Comparison of ENCODE assay signal across 1 cellular context in genomic region chr3:82940124-82940523, GRCh38.
TF ChIP-seq lines count a peak whose summit lies in the region.

No MANE protein-coding gene starts in this region.

TF ChIP-seq in HepG2, 621 proteins besides CTCF, POLR2A, EP300 and RAD21:
- no peak for TF ChIP-seq NFYC (CRISPR knock-in tag; IDR thresholded peaks at IDR 0.05)
- TF ChIP-seq ZNF761 (CRISPR knock-in tag; conservative IDR thresholded peaks at IDR 0.05): no peak
- no peak for TF ChIP-seq SP5 (CRISPR knock-in tag; IDR thresholded peaks at IDR 0.05; ENCODE audit: borderline replicate concordance, low read depth)
- no peak for TF ChIP-seq STAT6 (CRISPR knock-in tag; IDR thresholded peaks at IDR 0.05; ENCODE audit: borderline replicate concordance)
- no peak for TF ChIP-seq SATB2 (CRISPR knock-in tag; IDR thresholded peaks at IDR 0.05)
- no peak for TF ChIP-seq ZNF296 (CRISPR knock-in tag; conservative IDR thresholded peaks at IDR 0.05)
- no peak for TF ChIP-seq RBM22 (optimal IDR thresholded peaks at IDR 0.05; ENCODE audit: low read length)
- TF ChIP-seq NFE2L1 (CRISPR knock-in tag; IDR thresholded peaks at IDR 0.05; ENCODE audit: borderline replicate concordance): no peak
- TF ChIP-seq ATF7 (IDR thresholded peaks at IDR 0.05): no peak
- TF ChIP-seq ATF7 (CRISPR knock-in tag; IDR thresholded peaks at IDR 0.05): no peak
- no peak for TF ChIP-seq ZSCAN30 (CRISPR knock-in tag; IDR thresholded peaks at IDR 0.05)
- TF ChIP-seq ZNF713 (CRISPR knock-in tag; IDR thresholded peaks at IDR 0.05): no peak
